ENCODE assay signal across 18 cellular contexts in the genomic region with DNA sequence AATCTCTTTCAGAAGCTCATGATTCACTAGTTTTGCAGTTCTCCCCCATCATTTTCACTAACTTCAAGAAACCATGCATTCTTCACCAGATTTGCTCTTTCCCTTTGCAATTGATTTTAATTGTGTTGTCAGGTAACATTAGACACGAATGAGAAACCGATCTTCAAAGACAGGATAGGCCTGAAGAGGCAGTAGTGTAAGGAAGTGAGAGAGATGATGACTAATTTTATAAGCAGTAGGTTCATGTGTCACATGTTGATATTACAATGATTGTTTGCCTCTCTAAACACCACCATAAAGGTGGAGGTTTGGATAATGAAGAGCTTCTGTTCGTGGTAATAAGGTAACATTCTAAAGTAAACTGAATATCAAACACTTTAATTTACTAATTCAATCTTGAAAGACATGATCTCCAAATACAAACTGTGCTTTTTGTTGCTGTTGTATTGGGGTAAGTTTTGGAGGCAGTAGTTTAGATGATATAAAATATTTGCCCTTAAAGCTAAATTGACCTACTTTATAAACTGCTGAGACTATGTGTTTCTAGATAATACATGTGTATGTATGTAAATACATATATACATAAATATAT.
DNase-seq lines count a peak whose midpoint lies in the region; ATAC-seq and TF ChIP-seq lines count a peak whose summit lies in the region.
"Had no signal": no experiment of that assay in that cellular context is flagged by ENCODE, and none has a peak within 500 bp of the region (broad histone marks: within the 10 kb centered on the region; RNA-seq: fewer than 3 reads in every experiment).

No MANE protein-coding gene starts in this region.

- DNase-seq in GM10266 (ENCODE audit: extremely low spot score) (peak; percentile 22), M059J (ENCODE audit: low read depth) (peak; percentile 17), epithelial cell of esophagus (ENCODE audit: low read depth) (peak; percentile 22), pons (ENCODE audit: low spot score) (no peak), MG63 (no peak), left lung (no peak)
- DNase-seq: activated CD4-positive, alpha-beta T cell treated with anti-CD3 and anti-CD28 coated beads, Interleukin-2, amount 10 ng/mL, durations not matched to agents 24 days and 14 days; activated naive CD4-positive, alpha-beta T cell; Calu3; effector memory CD8-positive, alpha-beta T cell; H9; heart left ventricle; naive B cell; NCI-H748 treated with DMSO at 0.1 percent for 48 hours; ovary; SK-N-SH; stimulated activated CD4-positive, alpha-beta T cell treated with anti-CD3 and anti-CD28 coated beads, Interleukin-2, amount 100 ng/mL, for 24 hours had no signal

- TF ChIP-seq CTCF in GM10266 (IDR thresholded peaks at IDR 0.05; ENCODE audit: control insufficient read depth, insufficient read depth, low read depth, missing control alignments): no peak
- no peak for TF ChIP-seq CTCF in epithelial cell of esophagus (IDR thresholded peaks at IDR 0.05; ENCODE audit: insufficient read depth, low read depth, low read length, missing control alignments)
- no peak for TF ChIP-seq CTCF in left lung (IDR thresholded peaks at IDR 0.05)

- intact Hi-C loops in left lung (cut with DNase I): no loop called here

- H3K27me3 ChIP-seq in MG63 (peaks cover 4% of the 10 kb centered on the region; the same call in 1 of the 2 replicates), left lung (no peaks in the 10 kb centered on the region)
- H3K27me3 ChIP-seq: heart left ventricle, ovary had no signal

- ATAC-seq in GM18858 (IDR thresholded peaks at IDR 0.05; ENCODE audit: unreplicated experiment) (peak; percentile 57), left lung (no peak)
- ATAC-seq: effector memory CD8-positive, alpha-beta T cell; heart left ventricle had no signal

- no peak overlapping the region for H3K4me3 ChIP-seq in epithelial cell of esophagus (ENCODE audit: low read length)
- H3K4me3 ChIP-seq in MG63: no peak overlapping the region
- H3K4me3 ChIP-seq in left lung: no peak overlapping the region
- H3K4me3 ChIP-seq: heart left ventricle, ovary had no signal

- no peaks in the 10 kb centered on the region for H3K4me1 ChIP-seq in left lung
- H3K4me1 ChIP-seq: heart left ventricle had no signal

- no peak overlapping the region for H3K27ac ChIP-seq in left lung
- H3K27ac ChIP-seq: heart left ventricle, ovary had no signal

- no peaks in the 10 kb centered on the region; the same call in 1 of the 2 replicates for H3K9me3 ChIP-seq in MG63
- H3K9me3 ChIP-seq in left lung: no peaks in the 10 kb centered on the region
- H3K9me3 ChIP-seq: heart left ventricle, ovary, SK-N-SH had no signal

- H3K36me3 ChIP-seq in MG63: no peaks in the 10 kb centered on the region
- no peaks in the 10 kb centered on the region for H3K36me3 ChIP-seq in left lung
- H3K36me3 ChIP-seq: heart left ventricle, ovary had no signal

Comparison
In these comparisons a context has a peak if more than half of its experiments do, and no peak if none do; other contexts are left out.
1. DNase-seq: peak in GM10266 (single experiment), M059J (single experiment) and epithelial cell of esophagus (single experiment); none in pons (single experiment), MG63 (single experiment) and left lung (0 of 2).